Comparison of ENCODE assay signal across 27 cellular contexts in genomic region chr22:50317674-50318073, GRCh38.
"Had no signal": no experiment of that assay in that cellular context is flagged by ENCODE, and none has a peak within 500 bp of the region (broad histone marks: within the 10 kb centered on the region; RNA-seq: fewer than 3 reads in every experiment).

No MANE protein-coding gene starts in this region.

- H3K4me2 ChIP-seq: neural progenitor cell, smooth muscle cell had no signal

- H3K4me3 ChIP-seq: heart left ventricle, neural progenitor cell, sigmoid colon, smooth muscle cell, testis had no signal

- H3K27me3 ChIP-seq: heart left ventricle, neural progenitor cell, sigmoid colon, testis had no signal

- ATAC-seq: activated CD4-positive, CD25-positive, alpha-beta regulatory T cell treated with anti-CD3 and anti-CD28 coated beads, Interleukin-2, amount 50 U/mL, for 24 hours; activated CD8-positive, alpha-beta memory T cell treated with anti-CD3 and anti-CD28 coated beads, Interleukin-2, amount 10 ng/mL, durations not matched to agents 7 days and 5 days; activated CD8-positive, alpha-beta T cell treated with anti-CD3 and anti-CD28 coated beads for 36 hours; heart left ventricle; left colon; stimulated activated naive B cell treated with anti-CD40 and anti-IgM and Interleukin-4, amounts not matched to agents 10 μg/mL and 1 μg/mL and 100 μg/mL, for 72 hours had no signal

- H3K9me3 Mint-ChIP-seq: activated CD4-positive, alpha-beta T cell treated with anti-CD3 and anti-CD28 coated beads, Interleukin-2, amount 10 ng/mL, durations not matched to agents 7 days and 5 days; activated CD8-positive, alpha-beta T cell treated with anti-CD3 and anti-CD28 coated beads for 36 hours; activated naive CD4-positive, alpha-beta T cell treated with anti-CD3 and anti-CD28 coated beads, Interleukin-2, amount 10 ng/mL, durations not matched to agents 7 days and 5 days; brain; dendritic cell treated with granulocyte-macrophage colony-stimulating factor and Interleukin-4, amounts not matched to agents 40 ng/mL and 50 ng/mL, for 4 days; naive B cell; neural progenitor cell; stimulated activated naive B cell treated with anti-CD40 and anti-IgM and Interleukin-4, amounts not matched to agents 10 μg/mL and 1 μg/mL and 100 μg/mL, for 72 hours; T-helper 2 cell treated with Interferon-gamma antibody and Interleukin-4, amounts not matched to agents 5 μg/mL and 100 μg/mL, for 36 hours; type B pancreatic cell had no signal

- H3K27ac ChIP-seq: heart left ventricle, neural progenitor cell, sigmoid colon, testis, VCaP had no signal

- H3K36me3 Mint-ChIP-seq: activated CD8-positive, alpha-beta memory T cell treated with anti-CD3 and anti-CD28 coated beads, Interleukin-2, amount 10 ng/mL, durations not matched to agents 7 days and 5 days; activated naive CD4-positive, alpha-beta T cell treated with anti-CD3 and anti-CD28 coated beads, Interleukin-2, amount 10 ng/mL, durations not matched to agents 7 days and 5 days; brain; naive B cell; stimulated activated naive B cell treated with anti-CD40 and anti-IgM and Interleukin-4, amounts not matched to agents 10 μg/mL and 1 μg/mL and 100 μg/mL, for 72 hours; type B pancreatic cell had no signal

- H3K27ac Mint-ChIP-seq: activated CD4-positive, alpha-beta T cell treated with anti-CD3 and anti-CD28 coated beads, Interleukin-2, amount 10 ng/mL, durations not matched to agents 7 days and 5 days; activated CD8-positive, alpha-beta memory T cell treated with anti-CD3 and anti-CD28 coated beads, Interleukin-2, amount 10 ng/mL, durations not matched to agents 7 days and 5 days; activated CD8-positive, alpha-beta T cell treated with anti-CD3 and anti-CD28 coated beads for 36 hours; activated naive CD4-positive, alpha-beta T cell treated with anti-CD3 and anti-CD28 coated beads, Interleukin-2, amount 10 ng/mL, durations not matched to agents 7 days and 5 days; brain; dendritic cell treated with granulocyte-macrophage colony-stimulating factor and Interleukin-4, amounts not matched to agents 40 ng/mL and 50 ng/mL, for 4 days; naive B cell; neural progenitor cell; progenitor cell of endocrine pancreas; stimulated activated naive B cell treated with anti-CD40 and anti-IgM and Interleukin-4, amounts not matched to agents 10 μg/mL and 1 μg/mL and 100 μg/mL, for 72 hours; T-helper 2 cell treated with Interferon-gamma antibody and Interleukin-4, amounts not matched to agents 5 μg/mL and 100 μg/mL, for 36 hours; type B pancreatic cell had no signal

- DNase-seq: activated CD4-positive, alpha-beta T cell treated with anti-CD3 and anti-CD28 coated beads, Interleukin-2, amount 10 ng/mL, durations not matched to agents 7 days and 5 days; activated CD8-positive, alpha-beta memory T cell treated with anti-CD3 and anti-CD28 coated beads, Interleukin-2, amount 10 ng/mL, durations not matched to agents 7 days and 5 days; activated CD8-positive, alpha-beta T cell treated with anti-CD3 and anti-CD28 coated beads for 36 hours; activated effector memory CD4-positive, alpha-beta T cell treated with anti-CD3 and anti-CD28 coated beads, Interleukin-2, amount 50 U/mL, for 16 hours; activated naive CD4-positive, alpha-beta T cell treated with anti-CD3 and anti-CD28 coated beads, Interleukin-2, amount 10 ng/mL, durations not matched to agents 7 days and 5 days; activated T-cell treated with anti-CD3 and anti-CD28 coated beads for 4 hours; anterior cingulate cortex; effector CD4-positive, alpha-beta T cell; left colon; mesendoderm; naive B cell; retina; sigmoid colon; stimulated activated CD4-positive, alpha-beta T cell treated with anti-CD3 and anti-CD28 coated beads, Interleukin-15, amount 100 ng/mL, for 24 hours; stimulated activated naive B cell treated with anti-CD40 and anti-IgM and Interleukin-4, amounts not matched to agents 10 μg/mL and 1 μg/mL and 100 μg/mL, for 72 hours; testis had no signal

- H3K36me3 ChIP-seq: heart left ventricle, neural progenitor cell, sigmoid colon had no signal

- H3K9ac ChIP-seq: neural progenitor cell had no signal

- FAIRE-seq: endometrium had no signal

- H3K9me3 ChIP-seq: heart left ventricle, sigmoid colon, testis had no signal

- H3K4me1 Mint-ChIP-seq: brain, neural progenitor cell had no signal

- H3K4me1 ChIP-seq: neural progenitor cell, sigmoid colon, testis had no signal

- H3K4me3 Mint-ChIP-seq: activated CD4-positive, alpha-beta T cell treated with anti-CD3 and anti-CD28 coated beads, Interleukin-2, amount 10 ng/mL, durations not matched to agents 7 days and 5 days; activated CD8-positive, alpha-beta memory T cell treated with anti-CD3 and anti-CD28 coated beads, Interleukin-2, amount 10 ng/mL, durations not matched to agents 7 days and 5 days; activated CD8-positive, alpha-beta T cell treated with anti-CD3 and anti-CD28 coated beads for 36 hours; activated naive CD4-positive, alpha-beta T cell treated with anti-CD3 and anti-CD28 coated beads, Interleukin-2, amount 10 ng/mL, durations not matched to agents 7 days and 5 days; brain; dendritic cell treated with granulocyte-macrophage colony-stimulating factor and Interleukin-4, amounts not matched to agents 40 ng/mL and 50 ng/mL, for 4 days; neural progenitor cell; stimulated activated naive B cell treated with anti-CD40 and anti-IgM and Interleukin-4, amounts not matched to agents 10 μg/mL and 1 μg/mL and 100 μg/mL, for 72 hours; T-helper 2 cell treated with Interferon-gamma antibody and Interleukin-4, amounts not matched to agents 5 μg/mL and 100 μg/mL, for 36 hours; type B pancreatic cell had no signal

- H2AFZ ChIP-seq: neural progenitor cell had no signal

- H3K27me3 Mint-ChIP-seq: activated CD4-positive, alpha-beta T cell treated with anti-CD3 and anti-CD28 coated beads, Interleukin-2, amount 10 ng/mL, durations not matched to agents 7 days and 5 days; activated CD8-positive, alpha-beta memory T cell treated with anti-CD3 and anti-CD28 coated beads, Interleukin-2, amount 10 ng/mL, durations not matched to agents 7 days and 5 days; activated CD8-positive, alpha-beta T cell treated with anti-CD3 and anti-CD28 coated beads for 36 hours; brain; naive B cell; stimulated activated naive B cell treated with anti-CD40 and anti-IgM and Interleukin-4, amounts not matched to agents 10 μg/mL and 1 μg/mL and 100 μg/mL, for 72 hours; type B pancreatic cell had no signal
